Comparison of ENCODE assay signal across 12 cellular contexts in genomic region chr6:75280131-75280855, GRCh38. TPM values are rescaled to one million over a fixed set of nuclear protein-coding genes. Genes with fewer than 3 reads are reported as not detected.
DNase-seq lines count a peak whose midpoint lies in the region; ATAC-seq, FAIRE-seq and TF ChIP-seq lines count a peak whose summit lies in the region.
"Had no signal": no experiment of that assay in that cellular context is flagged by ENCODE, and none has a peak within 500 bp of the region (broad histone marks: within the 10 kb centered on the region; RNA-seq: fewer than 3 reads in every experiment).

No MANE protein-coding gene starts in this region.

- H3K9me3 ChIP-seq in HUES64 (ENCODE audit: insufficient read depth, low read depth, low read length) = no peaks in the 10 kb centered on the region
- no peaks in the 10 kb centered on the region for H3K9me3 ChIP-seq in muscle layer of duodenum (ENCODE audit: control insufficient read depth in 1 of 2, low read length in 2 of 2)
- H3K9me3 ChIP-seq: Caco-2 had no signal

- H3K36me3 ChIP-seq in HUES64 (ENCODE audit: insufficient read depth, low read length) (no peaks in the 10 kb centered on the region), muscle layer of duodenum (ENCODE audit: control insufficient read depth in 1 of 2, insufficient read depth in 2 of 2, low read length in 2 of 2) (peaks cover 0 to 3% of the 10 kb centered on the region in 2 donors)

- H3K36me3 Mint-ChIP-seq in effector memory CD8-positive, alpha-beta T cell (ENCODE audit: insufficient read depth) = no peaks in the 10 kb centered on the region

- H3K4me1 Mint-ChIP-seq in effector memory CD8-positive, alpha-beta T cell (ENCODE audit: low read depth in 2 of 2) = peaks cover 28 to 47% of the 10 kb centered on the region in 2 donors

- H3K4me3 Mint-ChIP-seq in effector memory CD8-positive, alpha-beta T cell = peak overlapping the region in 1 of 2 donors; percentile 42

- H3K9ac ChIP-seq in HUES64 (ENCODE audit: low read depth, low read length) = peak overlapping the region; percentile 29; the same call in 1 of the 2 replicates

- H3K9me3 Mint-ChIP-seq in effector memory CD8-positive, alpha-beta T cell = no peaks in the 10 kb centered on the region

- peak overlapping the region; percentile 45; the same call in 1 of the 2 replicates for H3K27ac ChIP-seq in HUES64 (ENCODE audit: low read depth, low read length)
- peak overlapping the region; percentile 25 for H3K27ac ChIP-seq in muscle layer of duodenum (ENCODE audit: low read length)
- H3K27ac ChIP-seq: dorsolateral prefrontal cortex had no signal

- no peak for ATAC-seq in effector memory CD8-positive, alpha-beta T cell (replicated peaks)

- peaks cover 65% of the 10 kb centered on the region for H3K4me1 ChIP-seq in HUES64 (ENCODE audit: insufficient read depth, low read length)
- H3K4me1 ChIP-seq in muscle layer of duodenum (ENCODE audit: control insufficient read depth in 1 of 2, insufficient read depth in 2 of 2, low read length in 2 of 2) = peaks cover 4 to 48% of the 10 kb centered on the region in 2 donors

- 91% methylated on average over 4 of the region's 4 CpGs for WGBS in HUES64

- TF ChIP-seq CTCF in D721Med (IDR thresholded peaks at IDR 0.05; ENCODE audit: insufficient read depth, missing control alignments) = no peak

- H3K27ac Mint-ChIP-seq in effector memory CD8-positive, alpha-beta T cell = peak overlapping the region; percentile 27 to 34

- peak; percentile 81 for FAIRE-seq in D721Med (lab: Jason Lieb, UNC)
- FAIRE-seq: TTC549 had no signal

- no peaks in the 10 kb centered on the region for H3K27me3 ChIP-seq in HUES64 (ENCODE audit: insufficient read depth, low read length)
- no peaks in the 10 kb centered on the region for H3K27me3 ChIP-seq in muscle layer of duodenum (ENCODE audit: low read depth, low read length)
- H3K27me3 ChIP-seq: dorsolateral prefrontal cortex had no signal

- H3K4me3 ChIP-seq in HUES64 (ENCODE audit: low read length) = 0 out of 2 replicates have a peak overlapping the region, but pooled peaks have one; percentile 94
- no peak overlapping the region for H3K4me3 ChIP-seq in muscle layer of duodenum (ENCODE audit: low read depth in 1 of 2, low read length in 2 of 2)

- no peaks in the 10 kb centered on the region for H3K27me3 Mint-ChIP-seq in effector memory CD8-positive, alpha-beta T cell

- DNase-seq in D721Med (ENCODE audit: insufficient read length, low spot score) = no peak
- no peak for DNase-seq in effector memory CD8-positive, alpha-beta T cell
- no peak for DNase-seq in GF-D8 (lab: John Stamatoyannopoulos, UW)
- no peak for DNase-seq in NCI-H2171 treated with DMSO at 0.1 percent for 48 hours (lab: John Stamatoyannopoulos, UW)
- DNase-seq in UCSD-AML1 (lab: John Stamatoyannopoulos, UW; ENCODE audit: unreplicated experiment) = no peak
- no peak for DNase-seq in activated naive CD4-positive, alpha-beta T cell treated with anti-CD3 and anti-CD28 coated beads, Interleukin-2, amount 50 U/mL, for 16 hours
- DNase-seq: Caco-2, dorsolateral prefrontal cortex, NCI-H1436 had no signal

RNA-seq across cellular contexts. Expression of gene TMEM30A, which starts 4.3 kb away (rescaled TPM):
- 42.0 TPM for polyA plus RNA-seq in HUES64 (2013, experiment 1 of 2)
- polyA plus RNA-seq in HUES64 (2013, experiment 2 of 2) = 47.5 TPM

RNA-seq across cellular contexts. Expression of gene COX7A2, which starts 36.7 kb away (rescaled TPM):
- polyA plus RNA-seq in HUES64 (2013, experiment 1 of 2) = 230 TPM
- polyA plus RNA-seq in HUES64 (2013, experiment 2 of 2) = 208 TPM
